In the genomic region with DNA sequence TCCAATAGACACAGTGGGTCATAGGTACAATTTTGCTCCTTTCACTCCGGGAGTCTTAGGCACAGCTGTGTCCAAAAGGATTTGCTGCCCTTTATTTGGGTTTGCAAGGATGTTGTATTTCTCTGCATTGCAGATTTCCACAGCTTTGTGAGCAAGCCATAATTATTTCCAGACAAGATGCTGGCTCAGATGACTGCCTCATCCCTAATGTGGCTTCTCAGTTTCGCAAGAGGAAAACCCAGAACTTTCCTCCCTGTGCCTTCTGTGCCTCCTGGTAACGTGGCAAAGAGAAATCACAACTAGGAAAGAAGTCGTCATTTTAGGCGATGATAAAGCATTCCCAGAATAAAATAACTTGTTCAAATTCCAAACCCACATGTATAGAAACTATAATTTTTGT, we compare ENCODE assay signal across 1 cellular context.
TF ChIP-seq lines count a peak whose summit lies in the region.

No MANE protein-coding gene starts in this region.

TF ChIP-seq in GM23338, 12 proteins besides CTCF, POLR2A, EP300 and RAD21 (continued from another document):
- TF ChIP-seq, protein P1, sequence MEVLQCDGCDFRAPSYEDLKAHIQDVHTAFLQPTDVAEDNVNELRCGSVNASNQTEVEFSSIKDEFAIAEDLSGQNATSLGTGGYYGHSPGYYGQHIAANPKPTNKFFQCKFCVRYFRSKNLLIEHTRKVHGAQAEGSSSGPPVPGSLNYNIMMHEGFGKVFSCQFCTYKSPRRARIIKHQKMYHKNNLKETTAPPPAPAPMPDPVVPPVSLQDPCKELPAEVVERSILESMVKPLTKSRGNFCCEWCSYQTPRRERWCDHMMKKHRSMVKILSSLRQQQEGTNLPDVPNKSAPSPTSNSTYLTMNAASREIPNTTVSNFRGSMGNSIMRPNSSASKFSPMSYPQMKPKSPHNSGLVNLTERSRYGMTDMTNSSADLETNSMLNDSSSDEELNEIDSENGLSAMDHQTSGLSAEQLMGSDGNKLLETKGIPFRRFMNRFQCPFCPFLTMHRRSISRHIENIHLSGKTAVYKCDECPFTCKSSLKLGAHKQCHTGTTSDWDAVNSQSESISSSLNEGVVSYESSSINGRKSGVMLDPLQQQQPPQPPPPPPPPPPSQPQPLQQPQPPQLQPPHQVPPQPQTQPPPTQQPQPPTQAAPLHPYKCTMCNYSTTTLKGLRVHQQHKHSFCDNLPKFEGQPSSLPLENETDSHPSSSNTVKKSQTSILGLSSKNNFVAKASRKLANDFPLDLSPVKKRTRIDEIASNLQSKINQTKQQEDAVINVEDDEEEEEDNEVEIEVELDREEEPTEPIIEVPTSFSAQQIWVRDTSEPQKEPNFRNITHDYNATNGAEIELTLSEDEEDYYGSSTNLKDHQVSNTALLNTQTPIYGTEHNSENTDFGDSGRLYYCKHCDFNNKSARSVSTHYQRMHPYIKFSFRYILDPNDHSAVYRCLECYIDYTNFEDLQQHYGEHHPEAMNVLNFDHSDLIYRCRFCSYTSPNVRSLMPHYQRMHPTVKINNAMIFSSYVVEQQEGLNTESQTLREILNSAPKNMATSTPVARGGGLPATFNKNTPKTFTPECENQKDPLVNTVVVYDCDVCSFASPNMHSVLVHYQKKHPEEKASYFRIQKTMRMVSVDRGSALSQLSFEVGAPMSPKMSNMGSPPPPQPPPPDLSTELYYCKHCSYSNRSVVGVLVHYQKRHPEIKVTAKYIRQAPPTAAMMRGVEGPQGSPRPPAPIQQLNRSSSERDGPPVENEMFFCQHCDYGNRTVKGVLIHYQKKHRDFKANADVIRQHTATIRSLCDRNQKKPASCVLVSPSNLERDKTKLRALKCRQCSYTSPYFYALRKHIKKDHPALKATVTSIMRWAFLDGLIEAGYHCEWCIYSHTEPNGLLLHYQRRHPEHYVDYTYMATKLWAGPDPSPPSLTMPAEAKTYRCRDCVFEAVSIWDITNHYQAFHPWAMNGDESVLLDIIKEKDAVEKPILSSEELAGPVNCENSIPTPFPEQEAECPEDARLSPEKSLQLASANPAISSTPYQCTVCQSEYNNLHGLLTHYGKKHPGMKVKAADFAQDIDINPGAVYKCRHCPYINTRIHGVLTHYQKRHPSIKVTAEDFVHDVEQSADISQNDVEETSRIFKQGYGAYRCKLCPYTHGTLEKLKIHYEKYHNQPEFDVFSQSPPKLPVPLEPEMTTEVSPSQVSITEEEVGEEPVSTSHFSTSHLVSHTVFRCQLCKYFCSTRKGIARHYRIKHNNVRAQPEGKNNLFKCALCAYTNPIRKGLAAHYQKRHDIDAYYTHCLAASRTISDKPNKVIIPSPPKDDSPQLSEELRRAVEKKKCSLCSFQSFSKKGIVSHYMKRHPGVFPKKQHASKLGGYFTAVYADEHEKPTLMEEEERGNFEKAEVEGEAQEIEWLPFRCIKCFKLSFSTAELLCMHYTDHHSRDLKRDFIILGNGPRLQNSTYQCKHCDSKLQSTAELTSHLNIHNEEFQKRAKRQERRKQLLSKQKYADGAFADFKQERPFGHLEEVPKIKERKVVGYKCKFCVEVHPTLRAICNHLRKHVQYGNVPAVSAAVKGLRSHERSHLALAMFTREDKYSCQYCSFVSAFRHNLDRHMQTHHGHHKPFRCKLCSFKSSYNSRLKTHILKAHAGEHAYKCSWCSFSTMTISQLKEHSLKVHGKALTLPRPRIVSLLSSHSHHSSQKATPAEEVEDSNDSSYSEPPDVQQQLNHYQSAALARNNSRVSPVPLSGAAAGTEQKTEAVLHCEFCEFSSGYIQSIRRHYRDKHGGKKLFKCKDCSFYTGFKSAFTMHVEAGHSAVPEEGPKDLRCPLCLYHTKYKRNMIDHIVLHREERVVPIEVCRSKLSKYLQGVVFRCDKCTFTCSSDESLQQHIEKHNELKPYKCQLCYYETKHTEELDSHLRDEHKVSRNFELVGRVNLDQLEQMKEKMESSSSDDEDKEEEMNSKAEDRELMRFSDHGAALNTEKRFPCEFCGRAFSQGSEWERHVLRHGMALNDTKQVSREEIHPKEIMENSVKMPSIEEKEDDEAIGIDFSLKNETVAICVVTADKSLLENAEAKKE (CRISPR knock-in tag; IDR thresholded peaks at IDR 0.05) = no peak
- TF ChIP-seq EZH2 (IDR thresholded peaks at IDR 0.05; ENCODE audit: low read depth, unreplicated experiment) = no peak
- no peak for TF ChIP-seq ZNF331 (CRISPR knock-in tag; IDR thresholded peaks at IDR 0.05; ENCODE audit: low read depth)
- TF ChIP-seq, protein P2, sequence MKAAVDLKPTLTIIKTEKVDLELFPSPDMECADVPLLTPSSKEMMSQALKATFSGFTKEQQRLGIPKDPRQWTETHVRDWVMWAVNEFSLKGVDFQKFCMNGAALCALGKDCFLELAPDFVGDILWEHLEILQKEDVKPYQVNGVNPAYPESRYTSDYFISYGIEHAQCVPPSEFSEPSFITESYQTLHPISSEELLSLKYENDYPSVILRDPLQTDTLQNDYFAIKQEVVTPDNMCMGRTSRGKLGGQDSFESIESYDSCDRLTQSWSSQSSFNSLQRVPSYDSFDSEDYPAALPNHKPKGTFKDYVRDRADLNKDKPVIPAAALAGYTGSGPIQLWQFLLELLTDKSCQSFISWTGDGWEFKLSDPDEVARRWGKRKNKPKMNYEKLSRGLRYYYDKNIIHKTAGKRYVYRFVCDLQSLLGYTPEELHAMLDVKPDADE (IDR thresholded peaks at IDR 0.05) = no peak
- no peak for TF ChIP-seq EZH2phosphoT487 (IDR thresholded peaks at IDR 0.05; ENCODE audit: unreplicated experiment)
- no peak for TF ChIP-seq JUNB (IDR thresholded peaks at IDR 0.05; ENCODE audit: unreplicated experiment)
- TF ChIP-seq NANOG (IDR thresholded peaks at IDR 0.05; ENCODE audit: borderline replicate concordance) = no peak
